16 cellular contexts compared by ENCODE assay signal in the genomic region with DNA sequence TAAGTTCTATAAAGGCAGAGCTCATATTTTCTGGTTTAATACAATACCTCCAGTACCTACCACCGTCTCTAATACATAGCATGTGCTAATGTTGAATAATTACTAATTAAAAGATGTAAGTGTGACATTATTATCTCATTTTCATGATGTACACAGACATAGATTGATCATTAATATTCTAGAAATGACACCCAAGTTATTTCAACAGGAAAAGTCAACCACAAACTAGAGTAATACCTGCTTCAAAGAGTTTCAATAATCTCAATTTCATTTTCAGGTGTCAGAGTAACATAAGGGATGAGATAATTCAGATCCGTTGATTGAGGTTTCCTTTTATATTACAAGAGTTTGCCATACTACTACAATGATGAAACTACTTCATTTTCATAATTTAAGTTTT.
DNase-seq lines count a peak whose midpoint lies in the region; ATAC-seq and TF ChIP-seq lines count a peak whose summit lies in the region.
"Had no signal": no experiment of that assay in that cellular context is flagged by ENCODE, and none has a peak within 500 bp of the region (broad histone marks: within the 10 kb centered on the region; RNA-seq: fewer than 3 reads in every experiment).

No MANE protein-coding gene starts in this region.

- H3K9me3 Mint-ChIP-seq in type B pancreatic cell, result peaks cover 5% of the 10 kb centered on the region
- H3K9me3 Mint-ChIP-seq in activated CD4-positive, alpha-beta T cell treated with anti-CD3 and anti-CD28 coated beads for 36 hours (ENCODE audit: low read depth), result no peaks in the 10 kb centered on the region
- H3K9me3 Mint-ChIP-seq: neural crest cell had no signal

- POLR2A ChIA-PET in activated CD4-positive, alpha-beta T cell treated with anti-CD3 and anti-CD28 coated beads for 36 hours (lab: Charles Lee), result no interaction called here

- peaks cover 9% of the 10 kb centered on the region for H3K4me1 Mint-ChIP-seq in type B pancreatic cell (ENCODE audit: unreplicated experiment)
- no peaks in the 10 kb centered on the region for H3K4me1 Mint-ChIP-seq in activated CD4-positive, alpha-beta T cell treated with anti-CD3 and anti-CD28 coated beads for 36 hours
- H3K4me1 Mint-ChIP-seq: IgD-negative memory B cell had no signal

- peaks cover 9% of the 10 kb centered on the region for H3K27me3 Mint-ChIP-seq in type B pancreatic cell
- no peaks in the 10 kb centered on the region for H3K27me3 Mint-ChIP-seq in activated CD4-positive, alpha-beta T cell treated with anti-CD3 and anti-CD28 coated beads for 36 hours
- H3K27me3 Mint-ChIP-seq: IgD-negative memory B cell had no signal

- no peak overlapping the region for H3K4me3 Mint-ChIP-seq in type B pancreatic cell
- H3K4me3 Mint-ChIP-seq in activated CD4-positive, alpha-beta T cell treated with anti-CD3 and anti-CD28 coated beads for 36 hours, result no peak overlapping the region
- H3K4me3 Mint-ChIP-seq: IgD-negative memory B cell; neural crest cell; T-helper 1 cell treated with Interleukin-12 subunit alpha and Interleukin-12 subunit beta and Interleukin-4 antibody, amounts not matched to agents 30 μg/mL and 1 μg/mL, for 36 hours had no signal

- DNase-seq in type B pancreatic cell (ENCODE audit: extremely low spot score, unreplicated experiment), result no peak
- DNase-seq in activated CD4-positive, alpha-beta T cell treated with anti-CD3 and anti-CD28 coated beads for 4 hours, result no peak
- no peak for DNase-seq in HuH-7.5 (ENCODE audit: low spot score)
- DNase-seq in activated CD4-positive, alpha-beta T cell treated with anti-CD3 and anti-CD28 coated beads for 36 hours, result no peak
- DNase-seq: DMS53, lower lobe of right lung, NCI-H146, NCI-H526 had no signal

- ATAC-seq in GM18907 (IDR thresholded peaks at IDR 0.05; ENCODE audit: unreplicated experiment) (peak; percentile 92), GM21526 (IDR thresholded peaks at IDR 0.05; ENCODE audit: low FRiP score, unreplicated experiment) (peak; percentile 85), HG02981 (IDR thresholded peaks at IDR 0.05; ENCODE audit: unreplicated experiment) (peak; percentile 90), HG03521 (IDR thresholded peaks at IDR 0.05; ENCODE audit: unreplicated experiment) (peak; percentile 64)
- no peak for ATAC-seq in activated CD4-positive, alpha-beta T cell treated with anti-CD3 and anti-CD28 coated beads for 36 hours
- ATAC-seq: HCT116, lower lobe of right lung had no signal

- H3K27ac Mint-ChIP-seq in type B pancreatic cell, result no peak overlapping the region
- H3K27ac Mint-ChIP-seq in activated CD4-positive, alpha-beta T cell treated with anti-CD3 and anti-CD28 coated beads for 36 hours, result no peak overlapping the region
- H3K27ac Mint-ChIP-seq: IgD-negative memory B cell; T-helper 1 cell treated with Interleukin-12 subunit alpha and Interleukin-12 subunit beta and Interleukin-4 antibody, amounts not matched to agents 30 μg/mL and 1 μg/mL, for 36 hours had no signal

- CTCF ChIA-PET in activated CD4-positive, alpha-beta T cell treated with anti-CD3 and anti-CD28 coated beads for 36 hours (lab: Charles Lee), result no interaction called here

- no peak for TF ChIP-seq CTCF in type B pancreatic cell (conservative IDR thresholded peaks at IDR 0.05)

- peaks cover 29% of the 10 kb centered on the region for H3K36me3 Mint-ChIP-seq in type B pancreatic cell
- H3K36me3 Mint-ChIP-seq in activated CD4-positive, alpha-beta T cell treated with anti-CD3 and anti-CD28 coated beads for 36 hours (ENCODE audit: low read depth), result no peaks in the 10 kb centered on the region
- H3K36me3 Mint-ChIP-seq: IgD-negative memory B cell had no signal

- intact Hi-C loops in activated CD4-positive, alpha-beta T cell treated with anti-CD3 and anti-CD28 coated beads for 36 hours (cut with DNase I, micrococcal nuclease), result no loop called here
